ENCODE assay signal across 8 cellular contexts in genomic region chr5:109695005-109695926, GRCh38. TPM values are rescaled to one million over a fixed set of nuclear protein-coding genes. Genes with fewer than 3 reads are reported as not detected.
DNase-seq lines count a peak whose midpoint lies in the region; ATAC-seq and TF ChIP-seq lines count a peak whose summit lies in the region.

No MANE protein-coding gene starts in this region.

- H3K27me3 ChIP-seq in hepatocyte (no peaks in the 10 kb centered on the region), brain microvascular endothelial cell (replicated peaks) (no peaks in the 10 kb centered on the region)

- peaks cover 34% of the 10 kb centered on the region for H3K4me1 ChIP-seq in hepatocyte (ENCODE audit: insufficient read depth)

- CTCF ChIA-PET in GM10248 (lab: Yijun Ruan, JAX) = interaction anchor here (0.5 to 1.5 kb wide), 5 partner anchors 14 to 856 kb away, joined by 3 to 5 read pairs (median 3); no protein-coding TSS in a partner anchor

- peak overlapping the region; percentile 85 for H3K4me2 ChIP-seq in hepatocyte

- in situ Hi-C loops in brain microvascular endothelial cell (cut with HindIII; ENCODE audit: low pct_ligation_motif_present, low sequenced_read_pairs) = no loop called here

- no peak overlapping the region for H2AFZ ChIP-seq in hepatocyte

- peaks cover 97% of the 10 kb centered on the region for H3K79me2 ChIP-seq in hepatocyte

- 70% methylated on average over 1 of the region's 1 CpG for WGBS in hepatocyte (ENCODE audit: low lambda C conversion rate, missing lambda C conversion rate)

- H3K9me3 ChIP-seq in hepatocyte (ENCODE audit: low read depth) = no peaks in the 10 kb centered on the region

- POLR2A ChIA-PET in GM10248 (lab: Yijun Ruan, JAX) = no interaction called here

- no peaks in the 10 kb centered on the region for H3K9me2 ChIP-seq in hepatocyte (replicated peaks; ENCODE audit: insufficient read depth)

- H3K36me3 ChIP-seq in hepatocyte (replicated peaks; ENCODE audit: insufficient read depth, low read depth) (no peaks in the 10 kb centered on the region), brain microvascular endothelial cell (replicated peaks) (no peaks in the 10 kb centered on the region)

- H3K4me3 ChIP-seq in hepatocyte (no peak overlapping the region), brain microvascular endothelial cell (ENCODE audit: low read depth, low read length) (no peak overlapping the region)

- ATAC-seq in GM21423 (IDR thresholded peaks at IDR 0.05; ENCODE audit: unreplicated experiment) (peak; percentile 52), HG03571 (IDR thresholded peaks at IDR 0.05; ENCODE audit: unreplicated experiment) (peak; percentile 55), left ventricle myocardium superior (no peak)

- intact Hi-C loops in left ventricle myocardium superior (cut with micrococcal nuclease) = no loop called here

- TF ChIP-seq CTCF in GM10248 (IDR thresholded peaks at IDR 0.05; ENCODE audit: control extremely low read depth, extremely low read depth, low read depth, missing control alignments) (no peak), hepatocyte (IDR thresholded peaks at IDR 0.05; ENCODE audit: poor library complexity) (no peak), brain microvascular endothelial cell (IDR thresholded peaks at IDR 0.05; ENCODE audit: low read depth, low read length, missing control alignments) (no peak)

- DNase-seq in GM10248 (ENCODE audit: extremely low spot score) (peak; percentile 33), hepatocyte (ENCODE audit: low spot score) (no peak), iPS-NIHi7 (ENCODE audit: extremely low spot score) (no peak), brain microvascular endothelial cell (no peak), iPS-NIHi11 (ENCODE audit: low spot score) (no peak), left ventricle myocardium superior (no peak)

- peaks cover 54% of the 10 kb centered on the region for H4K20me1 ChIP-seq in hepatocyte (ENCODE audit: insufficient read depth, poor library complexity, severe bottlenecking)

- H3K27ac ChIP-seq in hepatocyte (peak overlapping the region; percentile 2), brain microvascular endothelial cell (no peak overlapping the region)

RNA-seq across cellular contexts. Expression of gene MAN2A1, which starts 5.5 kb away (rescaled TPM):
- total RNA-seq in hepatocyte (140 and 150 TPM in 2 replicates), left ventricle myocardium superior (8.1 TPM)
- 29.8 and 31.5 TPM in 2 replicates for polyA plus RNA-seq in hepatocyte

Comparison
In these comparisons a context has a peak if more than half of its experiments do, and no peak if none do; other contexts are left out.
1. RNA of gene MAN2A1, which starts 5.5 kb away (total RNA-seq): 140 to 150 TPM in hepatocyte; 8.1 TPM in left ventricle myocardium superior (single experiment); every median in the first group is over 10 times any median in the second.